In the genomic region with DNA sequence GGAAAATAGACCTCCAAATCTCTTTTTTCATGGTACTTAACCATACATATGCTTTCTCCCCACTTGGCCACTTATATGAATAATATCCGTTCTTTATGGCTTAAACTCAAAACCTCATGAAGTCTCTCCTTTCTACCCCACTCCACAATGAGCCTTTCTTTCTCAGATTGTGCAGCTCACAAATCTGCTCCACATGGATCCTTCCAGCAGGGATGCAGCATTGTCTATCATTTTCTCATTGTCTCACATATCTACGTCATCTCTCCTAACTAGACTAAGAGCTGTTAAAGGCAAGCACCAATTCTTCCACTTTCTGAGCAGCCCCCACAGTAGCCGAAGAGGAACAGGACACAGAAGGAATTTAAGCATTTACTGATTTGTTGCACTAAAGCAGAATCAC, we compare ENCODE assay signal across 22 cellular contexts.
"Had no signal": no experiment of that assay in that cellular context is flagged by ENCODE, and none has a peak within 500 bp of the region (broad histone marks: within the 10 kb centered on the region; RNA-seq: fewer than 3 reads in every experiment).

No MANE protein-coding gene starts in this region.

- DNase-seq: cortex of kidney; effector CD8-positive, alpha-beta T cell; effector memory CD8-positive, alpha-beta T cell; endodermal cell; erythroblast; esophagus squamous epithelium; foreskin fibroblast; foreskin melanocyte; gastrocnemius medialis; heart left ventricle; hypothalamus; immature natural killer cell; islet precursor cell; left cardiac atrium; left lung; left ventricle myocardium superior; lower lobe of right lung; mesendoderm; midbrain; naive thymus-derived CD4-positive, alpha-beta T cell had no signal

- FAIRE-seq: colon, endometrium had no signal
